ENCODE assay signal across 16 cellular contexts in genomic region chr9:78866228-78867132, GRCh38.
A peak's percentile ranks its signal among the peaks of the same experiment; 100 is the strongest.
DNase-seq lines count a peak whose midpoint lies in the region; ATAC-seq and TF ChIP-seq lines count a peak whose summit lies in the region.
"Had no signal": no experiment of that assay in that cellular context is flagged by ENCODE, and none has a peak within 500 bp of the region (broad histone marks: within the 10 kb centered on the region; RNA-seq: fewer than 3 reads in every experiment).

No MANE protein-coding gene starts in this region.

- H3K4me3 Mint-ChIP-seq in HFFc6, result peak overlapping the region; percentile 9; the same call in 1 of the 2 replicates
- H3K4me3 Mint-ChIP-seq in effector memory CD8-positive, alpha-beta T cell, result no peak overlapping the region
- H3K4me3 Mint-ChIP-seq: activated naive CD4-positive, alpha-beta T cell treated with anti-CD3 and anti-CD28 coated beads, Interleukin-2, amount 50 U/mL, for 24 hours; endodermal cell had no signal

- H3K27ac Mint-ChIP-seq in HFFc6, result peak overlapping the region; percentile 82
- H3K27ac Mint-ChIP-seq in effector memory CD8-positive, alpha-beta T cell, result no peak overlapping the region
- H3K27ac Mint-ChIP-seq: activated naive CD4-positive, alpha-beta T cell treated with anti-CD3 and anti-CD28 coated beads, Interleukin-2, amount 50 U/mL, for 24 hours had no signal

- H3K4me3 ChIP-seq in ACC112 (ENCODE audit: low read depth, low read length) (peak overlapping the region; percentile 7; the same call in 1 of the 2 replicates), adipocyte (ENCODE audit: low read length) (no peak overlapping the region), hepatocyte (no peak overlapping the region)
- H3K4me3 ChIP-seq: pancreas, thoracic aorta had no signal

- no peak overlapping the region for H3K4me2 ChIP-seq in hepatocyte

- H3K9me3 ChIP-seq in adipocyte (ENCODE audit: control insufficient read depth, low read length), result no peaks in the 10 kb centered on the region
- no peaks in the 10 kb centered on the region for H3K9me3 ChIP-seq in hepatocyte (ENCODE audit: low read depth)
- H3K9me3 ChIP-seq: BE2C, pancreas, thoracic aorta had no signal

- ATAC-seq in HG03442 (IDR thresholded peaks at IDR 0.05; ENCODE audit: unreplicated experiment) (no peak), HG02623 (IDR thresholded peaks at IDR 0.05; ENCODE audit: unreplicated experiment) (no peak)
- ATAC-seq in effector memory CD8-positive, alpha-beta T cell (replicated peaks), result no peak

- no peak overlapping the region for H2AFZ ChIP-seq in ACC112 (ENCODE audit: low read length, unreplicated experiment)
- H2AFZ ChIP-seq in hepatocyte, result no peak overlapping the region

- H3K9ac ChIP-seq in adipocyte (ENCODE audit: low read length), result no peak overlapping the region

- 52% methylated on average over 6 of the region's 6 CpGs for WGBS in hepatocyte (ENCODE audit: low lambda C conversion rate, missing lambda C conversion rate)

- peaks cover 38% of the 10 kb centered on the region for H3K4me1 ChIP-seq in ACC112 (ENCODE audit: control insufficient read depth, insufficient read depth, low read length, unreplicated experiment)
- peaks cover 5% of the 10 kb centered on the region for H3K4me1 ChIP-seq in adipocyte (ENCODE audit: control insufficient read depth, insufficient read depth, low read length)
- peaks cover 10% of the 10 kb centered on the region for H3K4me1 ChIP-seq in hepatocyte (ENCODE audit: insufficient read depth)
- H3K4me1 ChIP-seq: pancreas had no signal

- no peaks in the 10 kb centered on the region for H3K79me2 ChIP-seq in ACC112 (ENCODE audit: control insufficient read depth, insufficient read depth, low read length, unreplicated experiment)
- H3K79me2 ChIP-seq in hepatocyte, result no peaks in the 10 kb centered on the region

- H4K20me1 ChIP-seq in hepatocyte (ENCODE audit: insufficient read depth, poor library complexity, severe bottlenecking), result no peaks in the 10 kb centered on the region

- no peaks in the 10 kb centered on the region for H3K9me2 ChIP-seq in hepatocyte (replicated peaks; ENCODE audit: insufficient read depth)

- H3K27me3 ChIP-seq in ACC112 (ENCODE audit: insufficient read depth, low read length) (no peaks in the 10 kb centered on the region), adipocyte (replicated peaks; ENCODE audit: control insufficient read depth, insufficient read depth, low read length) (no peaks in the 10 kb centered on the region), hepatocyte (no peaks in the 10 kb centered on the region)
- H3K27me3 ChIP-seq: BE2C, pancreas had no signal

- H3K36me3 Mint-ChIP-seq in HFFc6 (ENCODE audit: low read depth), result peaks cover 24% of the 10 kb centered on the region
- no peaks in the 10 kb centered on the region for H3K36me3 Mint-ChIP-seq in effector memory CD8-positive, alpha-beta T cell (ENCODE audit: insufficient read depth)
- H3K36me3 Mint-ChIP-seq: activated naive CD4-positive, alpha-beta T cell treated with anti-CD3 and anti-CD28 coated beads, Interleukin-2, amount 50 U/mL, for 24 hours had no signal

- H3K27ac ChIP-seq in ACC112 (ENCODE audit: low read depth, low read length), result peak overlapping the region; percentile 92
- no peak overlapping the region for H3K27ac ChIP-seq in hepatocyte
- H3K27ac ChIP-seq: pancreas, thoracic aorta had no signal

- H3K9me3 Mint-ChIP-seq in HFFc6, result no peaks in the 10 kb centered on the region
- peaks cover 0 to 2% of the 10 kb centered on the region in 2 donors for H3K9me3 Mint-ChIP-seq in effector memory CD8-positive, alpha-beta T cell
- H3K9me3 Mint-ChIP-seq: activated naive CD4-positive, alpha-beta T cell treated with anti-CD3 and anti-CD28 coated beads, Interleukin-2, amount 50 U/mL, for 24 hours; endodermal cell had no signal

- no peak for TF ChIP-seq CTCF in HFFc6 (IDR thresholded peaks at IDR 0.05)
- TF ChIP-seq CTCF in hepatocyte (IDR thresholded peaks at IDR 0.05; ENCODE audit: poor library complexity), result no peak

- no peaks in the 10 kb centered on the region; the same call in 1 of the 2 replicates for H3K27me3 Mint-ChIP-seq in HFFc6 (ENCODE audit: insufficient read depth)
- H3K27me3 Mint-ChIP-seq in effector memory CD8-positive, alpha-beta T cell, result no peaks in the 10 kb centered on the region
- H3K27me3 Mint-ChIP-seq: activated naive CD4-positive, alpha-beta T cell treated with anti-CD3 and anti-CD28 coated beads, Interleukin-2, amount 50 U/mL, for 24 hours had no signal

- DNase-seq in HFFc6 (peak; percentile 93), adipocyte (ENCODE audit: low read depth) (peak; percentile 89), hepatocyte (ENCODE audit: low spot score) (peak; percentile 40), NCI-H526 treated with DMSO at 0.1 percent for 48 hours (lab: John Stamatoyannopoulos, UW) (no peak)
- DNase-seq in effector memory CD8-positive, alpha-beta T cell, result no peak
- DNase-seq: activated CD4-positive, alpha-beta T cell treated with anti-CD3 and anti-CD28 coated beads, Interleukin-2, amount 50 U/mL, for 4 hours; BE2C; endodermal cell; left cardiac atrium; NCI-H2107; pancreas had no signal

- H3K4me1 Mint-ChIP-seq in HFFc6 (ENCODE audit: low read depth), result peaks cover 68% of the 10 kb centered on the region
- no peaks in the 10 kb centered on the region for H3K4me1 Mint-ChIP-seq in effector memory CD8-positive, alpha-beta T cell (ENCODE audit: low read depth in 2 of 2)
- H3K4me1 Mint-ChIP-seq: activated naive CD4-positive, alpha-beta T cell treated with anti-CD3 and anti-CD28 coated beads, Interleukin-2, amount 50 U/mL, for 24 hours had no signal

- no peaks in the 10 kb centered on the region for H3K36me3 ChIP-seq in ACC112 (ENCODE audit: insufficient read depth, low read length)
- no peaks in the 10 kb centered on the region for H3K36me3 ChIP-seq in adipocyte (ENCODE audit: control insufficient read depth, insufficient read depth, low read length, severe bottlenecking)
- no peaks in the 10 kb centered on the region for H3K36me3 ChIP-seq in hepatocyte (replicated peaks; ENCODE audit: insufficient read depth, low read depth)
- H3K36me3 ChIP-seq: BE2C, pancreas, thoracic aorta had no signal

Comparison
In these comparisons a context has a peak if more than half of its experiments do, and no peak if none do; other contexts are left out.
1. DNase-seq: peak in HFFc6 (single experiment), adipocyte (single experiment) and hepatocyte (single experiment); none in effector memory CD8-positive, alpha-beta T cell (0 of 3) and NCI-H526 treated with DMSO at 0.1 percent for 48 hours (single experiment).